ENCODE assay signal across 9 cellular contexts in the genomic region with DNA sequence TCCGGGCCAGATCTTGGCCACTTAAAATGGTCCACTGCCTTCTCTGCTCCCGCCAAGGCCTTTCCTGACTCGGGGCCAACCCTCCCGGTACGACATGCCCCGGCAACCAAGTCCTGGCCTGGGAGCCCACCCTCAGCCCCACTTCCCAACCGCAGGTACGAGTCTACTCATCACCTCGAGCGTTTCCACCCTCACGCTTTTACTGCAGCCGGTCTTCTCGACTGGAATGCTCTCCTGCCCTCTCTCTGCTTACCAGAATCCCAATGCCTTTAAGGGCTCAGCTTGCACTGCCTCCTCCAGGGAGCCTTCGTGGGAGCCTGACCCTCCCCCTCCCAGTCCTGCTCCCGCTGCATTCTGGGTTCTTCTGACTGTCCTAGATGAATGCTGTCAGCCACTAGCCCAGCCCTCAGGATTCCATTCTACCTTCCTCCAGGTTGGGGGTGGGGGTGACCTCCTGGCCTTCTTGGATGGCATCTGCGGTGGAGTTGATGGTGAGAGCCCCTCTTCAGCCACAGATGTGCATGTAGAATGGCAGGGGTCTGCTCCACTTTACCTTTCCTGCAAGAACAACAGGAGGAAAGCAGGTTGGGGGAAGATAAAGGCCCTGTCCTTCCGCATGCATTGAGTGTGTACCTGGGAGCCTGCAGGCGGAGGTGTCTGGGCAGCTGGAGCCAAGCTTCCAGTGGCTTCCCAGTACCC. TPM values are rescaled to one million over a fixed set of nuclear protein-coding genes. Genes with fewer than 3 reads are reported as not detected.
DNase-seq lines count a peak whose midpoint lies in the region; ATAC-seq, FAIRE-seq and TF ChIP-seq lines count a peak whose summit lies in the region.
"Had no signal": no experiment of that assay in that cellular context is flagged by ENCODE, and none has a peak within 500 bp of the region (broad histone marks: within the 10 kb centered on the region; RNA-seq: fewer than 3 reads in every experiment).

No MANE protein-coding gene starts in this region.

- BruUV-seq in Calu3 (replicated peaks; lab: Mats Ljungman, UMichigan) = TSS peak; percentile 59

- 58% methylated on average over 18 of the region's 18 CpGs for WGBS in esophagus muscularis mucosa

- H3K27ac ChIP-seq in esophagus muscularis mucosa (replicated peaks in 1 of 4) = peak overlapping the region; percentile 99 to 100 (median 100)

- no peak for DNase-seq in Calu3
- peak; percentile 62 for DNase-seq in RCC 7860 (ENCODE audit: low spot score)
- no peak for DNase-seq in esophagus muscularis mucosa (ENCODE audit: extremely low spot score)
- no peak for DNase-seq in osteocyte (ENCODE audit: extremely low spot score, unreplicated experiment)
- no peak for DNase-seq in NCI-H2081 treated with DMSO at 0.1 percent for 48 hours (lab: John Stamatoyannopoulos, UW)

- CTCF ChIA-PET in Calu3 (lab: Charles Lee) = no interaction called here

- TF ChIP-seq POLR2A in esophagus muscularis mucosa (IDR thresholded peaks at IDR 0.05; ENCODE audit: low read depth) = no peak

- H3K27ac Mint-ChIP-seq in Calu3 (ENCODE audit: unreplicated experiment) (peak overlapping the region; percentile 94), osteocyte (ENCODE audit: unreplicated experiment) (peak overlapping the region; percentile 62)

- H3K27me3 Mint-ChIP-seq in Calu3 (ENCODE audit: unreplicated experiment) = no peaks in the 10 kb centered on the region
- H3K27me3 Mint-ChIP-seq in osteocyte (ENCODE audit: unreplicated experiment) = peaks cover 12% of the 10 kb centered on the region

- TF ChIP-seq EP300 in esophagus muscularis mucosa (IDR thresholded peaks at IDR 0.05) = no peak

- TF ChIP-seq CTCF in Calu3 (IDR thresholded peaks at IDR 0.05; ENCODE audit: unreplicated experiment) (no peak), esophagus muscularis mucosa (IDR thresholded peaks at IDR 0.05) (no peak), osteocyte (IDR thresholded peaks at IDR 0.05) (no peak)

- H3K9me3 Mint-ChIP-seq in Calu3 (ENCODE audit: low read depth, unreplicated experiment) (no peaks in the 10 kb centered on the region), osteocyte (ENCODE audit: unreplicated experiment) (no peaks in the 10 kb centered on the region)

- H3K4me1 Mint-ChIP-seq in Calu3 (ENCODE audit: low read depth, unreplicated experiment) (peaks cover 34% of the 10 kb centered on the region), osteocyte (ENCODE audit: unreplicated experiment) (peaks cover 36% of the 10 kb centered on the region)

- ATAC-seq in HG03520 (IDR thresholded peaks at IDR 0.05; ENCODE audit: unreplicated experiment) (no peak), HG03095 (IDR thresholded peaks at IDR 0.05; ENCODE audit: unreplicated experiment) (no peak), GM21367 (IDR thresholded peaks at IDR 0.05; ENCODE audit: unreplicated experiment) (no peak)

- peak overlapping the region in 3 of 4 donors; percentile 95 to 99 (median 98) for H3K4me3 ChIP-seq in esophagus muscularis mucosa

- no peaks in the 10 kb centered on the region for H3K36me3 ChIP-seq in esophagus muscularis mucosa

- no peaks in the 10 kb centered on the region for H3K27me3 ChIP-seq in esophagus muscularis mucosa

- intact Hi-C loops in Calu3 (cut with micrococcal nuclease; ENCODE audit: unreplicated experiment) (no loop called here), esophagus muscularis mucosa (cut with DNase I) (no loop called here)

- no peaks in the 10 kb centered on the region for H3K9me3 ChIP-seq in esophagus muscularis mucosa

- H3K4me3 Mint-ChIP-seq in Calu3 (ENCODE audit: low read depth, unreplicated experiment) (peak overlapping the region; percentile 88), osteocyte (ENCODE audit: unreplicated experiment) (peak overlapping the region; percentile 62)

- H3K4me1 ChIP-seq in esophagus muscularis mucosa = peaks cover 34 to 43% (median 40%) of the 10 kb centered on the region in 4 donors

- H3K36me3 Mint-ChIP-seq in Calu3 (ENCODE audit: insufficient read depth, unreplicated experiment) (peaks cover 46% of the 10 kb centered on the region), osteocyte (ENCODE audit: unreplicated experiment) (no peaks in the 10 kb centered on the region)

- FAIRE-seq in RCC 7860 (lab: Jason Lieb, UNC) = no peak
- FAIRE-seq: TTC549 had no signal

RNA-seq across cellular contexts. Expression of a gene that starts 1.1 kb away (rescaled TPM):
- total RNA-seq in Calu3 (2022) (12.6 and 13.4 TPM in 2 replicates), esophagus muscularis mucosa (100 to 1,000 TPM in 1 of 4 donors, 10 to 100 TPM in 3; 27.8 to 183 (median 45.4) TPM), osteocyte (12.8 and 15.1 TPM in 2 replicates)

RNA-seq across cellular contexts. Expression of a gene that starts 37.9 kb away (rescaled TPM):
- total RNA-seq in Calu3 (2022) (not detected in 2 replicates), esophagus muscularis mucosa (1 to 10 TPM in 1 of 4 donors, not detected in 3; 1.3 TPM), osteocyte (not detected in 2 replicates)

RNA-seq across cellular contexts. Expression of a gene that starts 47.0 kb away (rescaled TPM):
- total RNA-seq in Calu3 (2022) (8.1 and 9.1 TPM in 2 replicates), esophagus muscularis mucosa (1 to 10 TPM; 1.7 to 8.6 (median 3.9) TPM), osteocyte (8.7 and 10.3 TPM in 2 replicates)

RNA-seq across cellular contexts. Expression of a gene that starts 47.0 kb away (rescaled TPM):
- total RNA-seq in Calu3 (2022) (54.8 and 58.6 TPM in 2 replicates), esophagus muscularis mucosa (10 to 100 TPM; 53.7 to 88.7 (median 67.8) TPM), osteocyte (54.3 and 62.1 TPM in 2 replicates)
